In genomic region chr6:149275621-149276020, GRCh38 we compare ENCODE assay signal across 23 cellular contexts. TPM values are rescaled to one million over a fixed set of nuclear protein-coding genes. Genes with fewer than 3 reads are reported as not detected.
DNase-seq lines count a peak whose midpoint lies in the region; ATAC-seq, FAIRE-seq and TF ChIP-seq lines count a peak whose summit lies in the region.
"Had no signal": no experiment of that assay in that cellular context is flagged by ENCODE, and none has a peak within 500 bp of the region (broad histone marks: within the 10 kb centered on the region; RNA-seq: fewer than 3 reads in every experiment).

No MANE protein-coding gene starts in this region.

- H3K27me3 Mint-ChIP-seq in astrocyte (ENCODE audit: low read depth, unreplicated experiment) = no peaks in the 10 kb centered on the region
- peaks cover 4% of the 10 kb centered on the region for H3K27me3 Mint-ChIP-seq in chondrocyte (ENCODE audit: low read depth)

- H3K27ac Mint-ChIP-seq in astrocyte (ENCODE audit: unreplicated experiment) = no peak overlapping the region
- no peak overlapping the region for H3K27ac Mint-ChIP-seq in chondrocyte (ENCODE audit: unreplicated experiment)
- H3K27ac Mint-ChIP-seq: CD4-positive, alpha-beta memory T cell had no signal

- FAIRE-seq in astrocyte (lab: Jason Lieb, UNC) (no peak), keratinocyte (lab: Jason Lieb, UNC) (peak; percentile 46)
- FAIRE-seq: A549, G401.6, GM12892, HTR-8/SVneo, K562 had no signal

- no peaks in the 10 kb centered on the region for H4K20me1 ChIP-seq in astrocyte (ENCODE audit: insufficient read depth, low read length)
- no peaks in the 10 kb centered on the region for H4K20me1 ChIP-seq in keratinocyte (ENCODE audit: control insufficient read depth, extremely low read depth, insufficient read depth, low read length)

- H3K9me3 ChIP-seq in astrocyte (ENCODE audit: insufficient read depth, low read depth, low read length) (no peaks in the 10 kb centered on the region), keratinocyte (ENCODE audit: control insufficient read depth, low read depth, low read length) (no peaks in the 10 kb centered on the region)
- H3K9me3 ChIP-seq: A549, HAP-1 had no signal

- H3K36me3 Mint-ChIP-seq in astrocyte (ENCODE audit: low read depth, unreplicated experiment) (peaks cover 3% of the 10 kb centered on the region), chondrocyte (ENCODE audit: low read depth) (no peaks in the 10 kb centered on the region)

- H3K27me3 ChIP-seq in astrocyte (ENCODE audit: insufficient read depth, low read length) (no peaks in the 10 kb centered on the region), keratinocyte (ENCODE audit: control insufficient read depth, extremely low read depth, insufficient read depth, low read length) (no peaks in the 10 kb centered on the region)

- no peak for ATAC-seq in HG03378 (IDR thresholded peaks at IDR 0.05; ENCODE audit: unreplicated experiment)
- ATAC-seq: A549, K562 had no signal

- no peak overlapping the region for H3K4me2 ChIP-seq in astrocyte (ENCODE audit: low read length)
- no peak overlapping the region for H3K4me2 ChIP-seq in keratinocyte (ENCODE audit: control insufficient read depth, extremely low read depth, insufficient read depth, low read depth, low read length)
- H3K4me2 ChIP-seq: A549 had no signal

- H3K4me1 ChIP-seq in astrocyte (ENCODE audit: insufficient read depth, low read length) = no peaks in the 10 kb centered on the region
- no peaks in the 10 kb centered on the region for H3K4me1 ChIP-seq in keratinocyte (ENCODE audit: control insufficient read depth, extremely low read depth, insufficient read depth, low read length)
- H3K4me1 ChIP-seq: A549, HAP-1 had no signal

- dilution Hi-C loops in keratinocyte (cut with MboI; ENCODE audit: extremely low pct_ligation_motif_present, low sequenced_read_pairs) = no loop called here

- peaks cover 11% of the 10 kb centered on the region for H3K4me1 Mint-ChIP-seq in astrocyte (ENCODE audit: low read depth, unreplicated experiment)
- peaks cover 4% of the 10 kb centered on the region for H3K4me1 Mint-ChIP-seq in chondrocyte (ENCODE audit: low read depth)

- H3K9me1 ChIP-seq in keratinocyte (ENCODE audit: control insufficient read depth, extremely low read depth, insufficient read depth, low read length) = no peaks in the 10 kb centered on the region

- H3K27ac ChIP-seq in astrocyte (ENCODE audit: low read depth, low read length) = no peak overlapping the region
- H3K27ac ChIP-seq in keratinocyte (ENCODE audit: control insufficient read depth, insufficient read depth, low read length) = no peak overlapping the region
- H3K27ac ChIP-seq: 22Rv1, A549, C4-2B, GM23248, HL-60 had no signal

- TF ChIP-seq CTCF in astrocyte (IDR thresholded peaks at IDR 0.05; ENCODE audit: insufficient read depth, low read depth, low read length) (no peak), keratinocyte (optimal IDR thresholded peaks at IDR 0.05 in 1 of 3, IDR thresholded peaks at IDR 0.05 in 1 of 3, conservative IDR thresholded peaks at IDR 0.05 in 1 of 3; ENCODE audit: extremely low read depth in 1 of 3, insufficient read depth in 2 of 3, low read length in 3 of 3) (no peak), chondrocyte (IDR thresholded peaks at IDR 0.05) (no peak)

- H3K36me3 ChIP-seq in astrocyte (ENCODE audit: insufficient read depth, low read length) = no peaks in the 10 kb centered on the region
- no peaks in the 10 kb centered on the region for H3K36me3 ChIP-seq in keratinocyte (ENCODE audit: control insufficient read depth in 2 of 2, extremely low read depth in 1 of 2, insufficient read depth in 2 of 2, low read length in 2 of 2)
- H3K36me3 ChIP-seq: HAP-1 had no signal

- H2AFZ ChIP-seq in astrocyte (ENCODE audit: low read depth, low read length) = no peak overlapping the region
- no peak overlapping the region for H2AFZ ChIP-seq in keratinocyte (ENCODE audit: control insufficient read depth, low read length)
- H2AFZ ChIP-seq: GM23248 had no signal

- H3K4me3 Mint-ChIP-seq in astrocyte (ENCODE audit: unreplicated experiment) = no peak overlapping the region
- H3K4me3 Mint-ChIP-seq in chondrocyte (ENCODE audit: unreplicated experiment) = no peak overlapping the region
- H3K4me3 Mint-ChIP-seq: CD4-positive, alpha-beta memory T cell had no signal

- H3K4me3 ChIP-seq in astrocyte (ENCODE audit: insufficient read depth, low read depth, low read length) = no peak overlapping the region
- H3K4me3 ChIP-seq in keratinocyte (ENCODE audit: control insufficient read depth in 2 of 3, extremely low read depth in 1 of 3, insufficient read depth in 2 of 3, low read depth in 1 of 3, low read length in 3 of 3) = no peak overlapping the region
- H3K4me3 ChIP-seq: A549, GM23248, HAP-1, K562 had no signal

- DNase-seq in EL (peak; percentile 14), HS-27A (ENCODE audit: low read depth) (peak; percentile 3), astrocyte (ENCODE audit: low read depth) (peak; percentile 12), keratinocyte (ENCODE audit: low read depth, low spot score) (no peak), hypothalamus (lab: John Stamatoyannopoulos, UW) (no peak), chondrocyte (ENCODE audit: low spot score) (no peak), CD1c-positive myeloid dendritic cell (ENCODE audit: extremely low spot score) (no peak)
- DNase-seq: AML-193; CD4-positive, alpha-beta memory T cell; DMS153; DMS79 treated with DMSO at 0.1 percent for 48 hours; GM23248; IMR-90 had no signal

- H3K9ac ChIP-seq in astrocyte (ENCODE audit: low read length) (no peak overlapping the region), keratinocyte (ENCODE audit: control insufficient read depth, extremely low read depth, insufficient read depth, low read length) (no peak overlapping the region)
- H3K9ac ChIP-seq: GM23248 had no signal

- H3K79me2 ChIP-seq in astrocyte (ENCODE audit: insufficient read depth, low read length) (no peaks in the 10 kb centered on the region), keratinocyte (ENCODE audit: control insufficient read depth, insufficient read depth, low read length) (no peaks in the 10 kb centered on the region)

- H3K9me3 Mint-ChIP-seq in astrocyte (ENCODE audit: unreplicated experiment) (peaks cover 15% of the 10 kb centered on the region), chondrocyte (ENCODE audit: low read depth) (peaks cover 6% of the 10 kb centered on the region)

RNA-seq across cellular contexts. Expression of gene TAB2, which starts 41.9 kb away (rescaled TPM):
- total RNA-seq in astrocyte = 81.8 and 85.7 TPM in 2 replicates
- polyA plus RNA-seq in keratinocyte = 39.9 to 47.5 TPM (median 39.9 TPM) in 3 replicates
- 90.6 TPM for polyA plus RNA-seq in keratinocyte (2011; ENCODE audit: low read depth)
- polyA plus RNA-seq in keratinocyte (2011; cell fraction: cytosol; rRNA removed) = 32.3 and 78.4 TPM in 2 replicates
- polyA plus RNA-seq in keratinocyte (2011; cell fraction: nucleus; rRNA removed) = 41.0 and 47.4 TPM in 2 replicates
- polyA plus RNA-seq in keratinocyte (2012; ENCODE audit: low replicate concordance) = 29.9 and 35.6 TPM in 2 replicates
- 17.6 to 69.7 TPM (median 56.0 TPM) in 3 replicates for polyA minus RNA-seq in keratinocyte
- 33.8 TPM for polyA minus RNA-seq in keratinocyte (2011; cell fraction: cytosol; rRNA and poly(A)+ RNA removed)
- polyA minus RNA-seq in keratinocyte (2011; cell fraction: nucleus; rRNA and poly(A)+ RNA removed) = 23.0 and 45.7 TPM in 2 replicates
- total RNA-seq in chondrocyte = 49.3 to 54.9 TPM (median 54.1 TPM) in 3 replicates

Comparison
In these comparisons a context has a peak if more than half of its experiments do, and no peak if none do; other contexts are left out.
1. DNase-seq: peak in EL (single experiment), HS-27A (single experiment) and astrocyte (single experiment); none in keratinocyte (single experiment), hypothalamus (0 of 51), chondrocyte (single experiment) and CD1c-positive myeloid dendritic cell (single experiment).